In the genomic region with DNA sequence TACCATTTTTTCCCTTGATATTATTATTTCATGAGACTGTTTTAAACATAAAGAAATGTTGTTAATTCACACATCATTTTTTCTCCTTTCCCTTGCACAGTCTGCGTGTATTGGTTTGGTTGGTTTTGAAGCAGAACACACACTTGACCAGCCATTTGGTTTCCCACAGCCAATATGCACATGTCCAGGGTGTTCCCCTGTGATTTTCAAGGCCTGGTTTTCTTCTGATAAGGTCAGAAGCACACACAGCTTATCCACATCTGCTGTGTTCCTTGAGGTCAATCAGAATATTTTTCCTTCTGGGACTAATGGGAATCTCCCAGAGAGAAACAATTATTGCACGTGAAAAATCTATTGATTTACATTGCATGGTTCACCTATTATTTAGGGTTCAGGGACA, we compare ENCODE assay signal across 24 cellular contexts.
DNase-seq lines count a peak whose midpoint lies in the region; ATAC-seq, FAIRE-seq and TF ChIP-seq lines count a peak whose summit lies in the region.
"Had no signal": no experiment of that assay in that cellular context is flagged by ENCODE, and none has a peak within 500 bp of the region (broad histone marks: within the 10 kb centered on the region; RNA-seq: fewer than 3 reads in every experiment).

No MANE protein-coding gene starts in this region.

- no peaks in the 10 kb centered on the region for H3K36me3 Mint-ChIP-seq in T-cell
- H3K36me3 Mint-ChIP-seq: CD14-positive monocyte; CD8-positive, alpha-beta memory T cell had no signal

- ATAC-seq in left ventricle myocardium superior = peak; percentile 25
- peak; percentile 70 to 87 (median 80) for ATAC-seq in pancreas
- ATAC-seq in HG02571 (IDR thresholded peaks at IDR 0.05; ENCODE audit: unreplicated experiment) = no peak
- no peak for ATAC-seq in T-cell (replicated peaks in 1 of 4)
- ATAC-seq: A549, GM12878, GM23338, HCT116 had no signal

- peaks cover 0 to 3% (median 0%) of the 10 kb centered on the region in 3 donors for H3K9me3 Mint-ChIP-seq in T-cell
- H3K9me3 Mint-ChIP-seq: CD4-positive, alpha-beta T cell; GM23338; H9 had no signal

- H3K4me3 ChIP-seq in bronchial epithelial cell (ENCODE audit: low read depth, low read length) (no peak overlapping the region), pancreas (no peak overlapping the region)
- H3K4me3 ChIP-seq: A549; BLaER1 treated with 17β-estradiol and CSF1 and Interleukin-3, amounts not matched to agents 10 nM and 100 nM; GM12878; GM23338 had no signal

- no peak for DNase-seq in left ventricle myocardium superior
- no peak for DNase-seq in cardiac septum (ENCODE audit: low spot score)
- DNase-seq in bronchial epithelial cell (ENCODE audit: low read depth) = no peak
- peak in 2 of 6 donors; percentile 38 to 56 for DNase-seq in pancreas
- DNase-seq in T-cell = no peak
- DNase-seq: ACHN; AML-193; BE2C; CD4-positive, alpha-beta T cell; CD8-positive, alpha-beta memory T cell; DMS 273 treated with DMSO at 0.1 percent for 48 hours; DMS79; EL; GDM1; H9 had no signal

- H3K27me3 Mint-ChIP-seq in T-cell = no peaks in the 10 kb centered on the region
- H3K27me3 Mint-ChIP-seq: CD4-positive, alpha-beta T cell had no signal

- intact Hi-C loops in left ventricle myocardium superior (cut with micrococcal nuclease) = no loop called here
- intact Hi-C loops in cardiac septum (cut with DNase I) = no loop called here
- intact Hi-C loops in pancreas (cut with DNase I) = no loop called here

- no peak overlapping the region for H3K27ac Mint-ChIP-seq in T-cell
- H3K27ac Mint-ChIP-seq: CD14-positive monocyte; CD4-positive, alpha-beta T cell; CD8-positive, alpha-beta memory T cell; GM23338; H9 had no signal

- H3K27me3 ChIP-seq in bronchial epithelial cell (ENCODE audit: control insufficient read depth, insufficient read depth, low read length) = no peaks in the 10 kb centered on the region
- H3K27me3 ChIP-seq in pancreas = no peaks in the 10 kb centered on the region
- H3K27me3 ChIP-seq: BE2C; BLaER1 treated with 17β-estradiol and CSF1 and Interleukin-3, amounts not matched to agents 10 nM and 100 nM had no signal

- H3K36me3 ChIP-seq in bronchial epithelial cell (ENCODE audit: control insufficient read depth, insufficient read depth, low read length) (no peaks in the 10 kb centered on the region), pancreas (no peaks in the 10 kb centered on the region)
- H3K36me3 ChIP-seq: BE2C; BLaER1 treated with 17β-estradiol and CSF1 and Interleukin-3, amounts not matched to agents 10 nM and 100 nM had no signal

- H3K27ac ChIP-seq in pancreas = peak overlapping the region in 3 of 4 donors; percentile 13 to 48 (median 37)
- H3K27ac ChIP-seq: 22Rv1; A549; BLaER1 treated with 17β-estradiol and CSF1 and Interleukin-3, amounts not matched to agents 10 nM and 100 nM had no signal

- H3K4me1 Mint-ChIP-seq in T-cell = no peaks in the 10 kb centered on the region
- H3K4me1 Mint-ChIP-seq: CD14-positive monocyte; CD8-positive, alpha-beta memory T cell; GM23338; H9 had no signal

- no peaks in the 10 kb centered on the region for H3K9me3 ChIP-seq in pancreas
- H3K9me3 ChIP-seq: A549; BE2C; BLaER1 treated with 17β-estradiol and CSF1 and Interleukin-3, amounts not matched to agents 10 nM and 100 nM had no signal

- CTCF ChIA-PET in T-cell (lab: Charles Lee) = no interaction called here

- FAIRE-seq in bronchial epithelial cell (lab: Jason Lieb, UNC) (peak; percentile 7), pancreas (lab: Jason Lieb, UNC) (no peak)
- FAIRE-seq: A549, D721Med, GM12878 had no signal

- peaks cover 0 to 21% (median 18%) of the 10 kb centered on the region in 3 donors for H3K4me1 ChIP-seq in pancreas
- H3K4me1 ChIP-seq: A549; BE2C; BLaER1 treated with 17β-estradiol and CSF1 and Interleukin-3, amounts not matched to agents 10 nM and 100 nM had no signal

- POLR2A ChIA-PET in T-cell (lab: Charles Lee) = no interaction called here

- no peak for TF ChIP-seq CTCF in bronchial epithelial cell (IDR thresholded peaks at IDR 0.05; ENCODE audit: insufficient read depth, low read length, severe bottlenecking)
- no peak for TF ChIP-seq CTCF in pancreas (IDR thresholded peaks at IDR 0.05)

- WGBS in pancreas, 2 donors = 33 to 36% methylated on average over 2 of the region's 2 CpGs

- H3K4me3 Mint-ChIP-seq in T-cell = no peak overlapping the region
- H3K4me3 Mint-ChIP-seq: CD14-positive monocyte; CD4-positive, alpha-beta T cell; CD8-positive, alpha-beta memory T cell; GM23338; H9 had no signal

Comparison
In these comparisons a context has a peak if more than half of its experiments do, and no peak if none do; other contexts are left out.
1. ATAC-seq: peak in left ventricle myocardium superior (single experiment) and pancreas (4 of 4); none in HG02571 (single experiment) and T-cell (0 of 4).